In the genomic region with DNA sequence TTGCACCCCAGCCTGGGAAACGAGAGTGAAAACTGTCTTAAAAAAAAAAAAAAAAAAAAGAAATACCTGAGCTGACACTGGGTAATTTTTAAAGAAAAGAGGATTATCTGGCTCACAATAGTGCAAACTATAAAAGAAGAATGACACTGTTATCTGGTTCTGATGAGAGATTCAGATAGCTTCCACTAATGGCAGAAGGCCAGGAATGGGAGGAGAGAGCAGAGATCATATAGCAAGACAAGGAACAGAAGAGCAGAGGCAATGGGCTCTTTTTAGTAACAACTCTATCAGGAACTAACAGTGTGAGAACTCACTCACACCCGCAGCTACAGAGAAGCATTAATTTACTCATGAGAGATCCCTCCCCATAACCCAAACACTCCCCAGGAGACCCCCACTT, we compare ENCODE assay signal across 16 cellular contexts.
DNase-seq lines count a peak whose midpoint lies in the region; ATAC-seq and TF ChIP-seq lines count a peak whose summit lies in the region.
"Had no signal": no experiment of that assay in that cellular context is flagged by ENCODE, and none has a peak within 500 bp of the region (broad histone marks: within the 10 kb centered on the region; RNA-seq: fewer than 3 reads in every experiment).

No MANE protein-coding gene starts in this region.

- no peaks in the 10 kb centered on the region for H3K4me1 Mint-ChIP-seq in CD4-positive, alpha-beta T cell (ENCODE audit: low read depth)
- H3K4me1 Mint-ChIP-seq in WTC11, result peaks cover 36% of the 10 kb centered on the region

- H4K8ac ChIP-seq in mesendoderm (ENCODE audit: low read depth, low read length), result no peak overlapping the region

- CTCF ChIA-PET in CD4-positive, alpha-beta T cell (lab: Charles Lee), result no interaction called here
- CTCF ChIA-PET in WTC11 (lab: Charles Lee), result no interaction called here

- H3K27me3 ChIP-seq in CD4-positive, alpha-beta T cell (ENCODE audit: control insufficient read depth, insufficient read depth, low read length), result no peaks in the 10 kb centered on the region
- no peaks in the 10 kb centered on the region for H3K27me3 ChIP-seq in mesendoderm (ENCODE audit: insufficient read depth, low read length, poor library complexity)
- H3K27me3 ChIP-seq: BLaER1 treated with 17β-estradiol and CSF1 and Interleukin-3, amounts not matched to agents 10 nM and 100 nM had no signal

- no peak for ATAC-seq in CD4-positive, alpha-beta T cell (ENCODE audit: poor library complexity)
- no peak for ATAC-seq in WTC11

- peaks cover 83% of the 10 kb centered on the region for H3K36me3 Mint-ChIP-seq in CD4-positive, alpha-beta T cell (ENCODE audit: low read depth)
- peaks cover 47% of the 10 kb centered on the region for H3K36me3 Mint-ChIP-seq in WTC11

- H2BK15ac ChIP-seq in mesendoderm (replicated peaks; ENCODE audit: low read depth), result no peak overlapping the region

- no peaks in the 10 kb centered on the region for H3K4me1 ChIP-seq in mesendoderm (ENCODE audit: control insufficient read depth, low read depth, low read length)
- H3K4me1 ChIP-seq: BLaER1 treated with 17β-estradiol and CSF1 and Interleukin-3, amounts not matched to agents 10 nM and 100 nM had no signal

- peak overlapping the region; percentile 56 for H3K27ac Mint-ChIP-seq in CD4-positive, alpha-beta T cell
- peak overlapping the region; percentile 98 for H3K27ac Mint-ChIP-seq in WTC11
- H3K27ac Mint-ChIP-seq: CD8-positive, alpha-beta memory T cell had no signal

- H3K4me2 ChIP-seq in mesendoderm (ENCODE audit: low read length), result no peak overlapping the region
- H3K4me2 ChIP-seq: BLaER1 treated with 17β-estradiol and CSF1 and Interleukin-3, amounts not matched to agents 10 nM and 100 nM had no signal

- no peak overlapping the region for H3K27ac ChIP-seq in CD4-positive, alpha-beta T cell (ENCODE audit: low read depth, low read length)
- H3K27ac ChIP-seq in mesendoderm (ENCODE audit: low read depth, low read length), result no peak overlapping the region
- H3K27ac ChIP-seq: BLaER1 treated with 17β-estradiol and CSF1 and Interleukin-3, amounts not matched to agents 10 nM and 100 nM had no signal

- H3K4me3 ChIP-seq in LNCaP clone FGC (ENCODE audit: low read depth, low read length) (no peak overlapping the region), mesendoderm (ENCODE audit: low read length) (no peak overlapping the region)
- H3K4me3 ChIP-seq: BLaER1 treated with 17β-estradiol and CSF1 and Interleukin-3, amounts not matched to agents 10 nM and 100 nM had no signal

- POLR2A ChIA-PET in CD4-positive, alpha-beta T cell (lab: Charles Lee), result no interaction called here
- POLR2A ChIA-PET in WTC11 (lab: Charles Lee), result no interaction called here

- no peaks in the 10 kb centered on the region for H3K27me3 Mint-ChIP-seq in CD4-positive, alpha-beta T cell
- no peaks in the 10 kb centered on the region for H3K27me3 Mint-ChIP-seq in WTC11 (ENCODE audit: low read depth)
- H3K27me3 Mint-ChIP-seq: CD8-positive, alpha-beta memory T cell had no signal

- H3K18ac ChIP-seq in mesendoderm (ENCODE audit: low read length), result no peak overlapping the region

- H3K23ac ChIP-seq in mesendoderm (ENCODE audit: low read length), result no peak overlapping the region

- no peak overlapping the region for H2AK5ac ChIP-seq in mesendoderm (ENCODE audit: low read length)

- no peak overlapping the region for H3K56ac ChIP-seq in mesendoderm (ENCODE audit: low read length)

- H4K5ac ChIP-seq in mesendoderm (ENCODE audit: low read length), result no peak overlapping the region

- no peak overlapping the region for H2BK5ac ChIP-seq in mesendoderm (ENCODE audit: low read length)

- H3K4me3 Mint-ChIP-seq in CD4-positive, alpha-beta T cell, result no peak overlapping the region
- no peak overlapping the region for H3K4me3 Mint-ChIP-seq in WTC11
- H3K4me3 Mint-ChIP-seq: CD8-positive, alpha-beta memory T cell had no signal

- H3K79me2 ChIP-seq in mesendoderm (ENCODE audit: control insufficient read depth, insufficient read depth, low read length), result no peaks in the 10 kb centered on the region

- no peaks in the 10 kb centered on the region for H3K79me1 ChIP-seq in mesendoderm (ENCODE audit: low read length)

- no peak overlapping the region for H3K9ac ChIP-seq in mesendoderm (ENCODE audit: low read length)
- H3K9ac ChIP-seq: BLaER1 treated with 17β-estradiol and CSF1 and Interleukin-3, amounts not matched to agents 10 nM and 100 nM had no signal

- TF ChIP-seq CTCF in CD4-positive, alpha-beta T cell (IDR thresholded peaks at IDR 0.05), result no peak
- TF ChIP-seq CTCF in LNCaP clone FGC (IDR thresholded peaks at IDR 0.05; ENCODE audit: control insufficient read depth, extremely low read depth, insufficient read depth) (no peak), WTC11 (IDR thresholded peaks at IDR 0.05) (no peak)

- no CpG with 5 or more reads among the region's 2 CpGs for WGBS in mesendoderm (ENCODE audit: extremely low coverage, insufficient coverage, low lambda C conversion rate)

- no peak overlapping the region for H3K4ac ChIP-seq in mesendoderm (ENCODE audit: low read depth, low read length)

- H3K36me3 ChIP-seq in mesendoderm (ENCODE audit: control insufficient read depth, insufficient read depth, low read length), result no peaks in the 10 kb centered on the region
- H3K36me3 ChIP-seq: BLaER1 treated with 17β-estradiol and CSF1 and Interleukin-3, amounts not matched to agents 10 nM and 100 nM had no signal

- H3K9me3 ChIP-seq in CD4-positive, alpha-beta T cell (ENCODE audit: control insufficient read depth, low read length), result no peaks in the 10 kb centered on the region
- H3K9me3 ChIP-seq: BLaER1 treated with 17β-estradiol and CSF1 and Interleukin-3, amounts not matched to agents 10 nM and 100 nM had no signal

- DNase-seq in CD4-positive, alpha-beta T cell, result no peak
- DNase-seq in LNCaP clone FGC (ENCODE audit: low read depth) (peak; percentile 40), WTC11 (ENCODE audit: low spot score) (no peak), mesendoderm (peak; percentile 8), NCI-H1105 (lab: John Stamatoyannopoulos, UW) (no peak), midbrain (lab: John Stamatoyannopoulos, UW) (no peak)
- DNase-seq in stimulated activated CD4-positive, alpha-beta T cell treated with anti-CD3 and anti-CD28 coated beads, Interleukin-4, amount 100 ng/mL, for 4 hours, result no peak
- DNase-seq: CD8-positive, alpha-beta memory T cell; IMR-90; NCI-H1436; NCI-H1930; NCI-H510A; NCI-H82; OCI-M1; Right ventricle myocardium superior had no signal

- H2BK120ac ChIP-seq in mesendoderm (ENCODE audit: low read depth, low read length), result no peak overlapping the region

- intact Hi-C loops in CD4-positive, alpha-beta T cell (cut with DNase I, micrococcal nuclease), result no loop called here

- H3K9me3 Mint-ChIP-seq in CD4-positive, alpha-beta T cell, result no peaks in the 10 kb centered on the region
- peaks cover 6% of the 10 kb centered on the region for H3K9me3 Mint-ChIP-seq in WTC11
- H3K9me3 Mint-ChIP-seq: CD8-positive, alpha-beta memory T cell had no signal

TF ChIP-seq in WTC11, 78 proteins besides CTCF, POLR2A, EP300 and RAD21 (continues in another document):
- TF ChIP-seq ZNF263 (CRISPR knock-in tag; IDR thresholded peaks at IDR 0.05; ENCODE audit: low read depth), result no peak
- TF ChIP-seq, protein P1, sequence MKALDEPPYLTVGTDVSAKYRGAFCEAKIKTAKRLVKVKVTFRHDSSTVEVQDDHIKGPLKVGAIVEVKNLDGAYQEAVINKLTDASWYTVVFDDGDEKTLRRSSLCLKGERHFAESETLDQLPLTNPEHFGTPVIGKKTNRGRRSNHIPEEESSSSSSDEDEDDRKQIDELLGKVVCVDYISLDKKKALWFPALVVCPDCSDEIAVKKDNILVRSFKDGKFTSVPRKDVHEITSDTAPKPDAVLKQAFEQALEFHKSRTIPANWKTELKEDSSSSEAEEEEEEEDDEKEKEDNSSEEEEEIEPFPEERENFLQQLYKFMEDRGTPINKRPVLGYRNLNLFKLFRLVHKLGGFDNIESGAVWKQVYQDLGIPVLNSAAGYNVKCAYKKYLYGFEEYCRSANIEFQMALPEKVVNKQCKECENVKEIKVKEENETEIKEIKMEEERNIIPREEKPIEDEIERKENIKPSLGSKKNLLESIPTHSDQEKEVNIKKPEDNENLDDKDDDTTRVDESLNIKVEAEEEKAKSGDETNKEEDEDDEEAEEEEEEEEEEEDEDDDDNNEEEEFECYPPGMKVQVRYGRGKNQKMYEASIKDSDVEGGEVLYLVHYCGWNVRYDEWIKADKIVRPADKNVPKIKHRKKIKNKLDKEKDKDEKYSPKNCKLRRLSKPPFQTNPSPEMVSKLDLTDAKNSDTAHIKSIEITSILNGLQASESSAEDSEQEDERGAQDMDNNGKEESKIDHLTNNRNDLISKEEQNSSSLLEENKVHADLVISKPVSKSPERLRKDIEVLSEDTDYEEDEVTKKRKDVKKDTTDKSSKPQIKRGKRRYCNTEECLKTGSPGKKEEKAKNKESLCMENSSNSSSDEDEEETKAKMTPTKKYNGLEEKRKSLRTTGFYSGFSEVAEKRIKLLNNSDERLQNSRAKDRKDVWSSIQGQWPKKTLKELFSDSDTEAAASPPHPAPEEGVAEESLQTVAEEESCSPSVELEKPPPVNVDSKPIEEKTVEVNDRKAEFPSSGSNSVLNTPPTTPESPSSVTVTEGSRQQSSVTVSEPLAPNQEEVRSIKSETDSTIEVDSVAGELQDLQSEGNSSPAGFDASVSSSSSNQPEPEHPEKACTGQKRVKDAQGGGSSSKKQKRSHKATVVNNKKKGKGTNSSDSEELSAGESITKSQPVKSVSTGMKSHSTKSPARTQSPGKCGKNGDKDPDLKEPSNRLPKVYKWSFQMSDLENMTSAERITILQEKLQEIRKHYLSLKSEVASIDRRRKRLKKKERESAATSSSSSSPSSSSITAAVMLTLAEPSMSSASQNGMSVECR (CRISPR knock-in tag; IDR thresholded peaks at IDR 0.05; ENCODE audit: borderline replicate concordance), result no peak
- no peak for TF ChIP-seq JUN (CRISPR knock-in tag; IDR thresholded peaks at IDR 0.05)
- TF ChIP-seq, protein P2, sequence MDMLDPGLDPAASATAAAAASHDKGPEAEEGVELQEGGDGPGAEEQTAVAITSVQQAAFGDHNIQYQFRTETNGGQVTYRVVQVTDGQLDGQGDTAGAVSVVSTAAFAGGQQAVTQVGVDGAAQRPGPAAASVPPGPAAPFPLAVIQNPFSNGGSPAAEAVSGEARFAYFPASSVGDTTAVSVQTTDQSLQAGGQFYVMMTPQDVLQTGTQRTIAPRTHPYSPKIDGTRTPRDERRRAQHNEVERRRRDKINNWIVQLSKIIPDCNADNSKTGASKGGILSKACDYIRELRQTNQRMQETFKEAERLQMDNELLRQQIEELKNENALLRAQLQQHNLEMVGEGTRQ (CRISPR knock-in tag; IDR thresholded peaks at IDR 0.05), result no peak
- no peak for TF ChIP-seq ZNF671 (CRISPR knock-in tag; IDR thresholded peaks at IDR 0.05)
- no peak for TF ChIP-seq HMGA2 (CRISPR knock-in tag; IDR thresholded peaks at IDR 0.05)
- TF ChIP-seq EMX1 (CRISPR knock-in tag; IDR thresholded peaks at IDR 0.05), result no peak

Comparison
In these comparisons a context has a peak if more than half of its experiments do, and no peak if none do; other contexts are left out.
1. DNase-seq: peak in LNCaP clone FGC (single experiment) and mesendoderm (single experiment); none in CD4-positive, alpha-beta T cell (0 of 10), WTC11 (single experiment), NCI-H1105 (single experiment), stimulated activated CD4-positive, alpha-beta T cell treated with anti-CD3 and anti-CD28 coated beads, Interleukin-4, amount 100 ng/mL, for 4 hours (0 of 2) and midbrain (single experiment).